11 cellular contexts compared by ENCODE assay signal in genomic region chr7:13017325-13017853, GRCh38.
A peak's percentile ranks its signal among the peaks of the same experiment; 100 is the strongest.
DNase-seq lines count a peak whose midpoint lies in the region; ATAC-seq, FAIRE-seq and TF ChIP-seq lines count a peak whose summit lies in the region.
"Had no signal": no experiment of that assay in that cellular context is flagged by ENCODE, and none has a peak within 500 bp of the region (broad histone marks: within the 10 kb centered on the region; RNA-seq: fewer than 3 reads in every experiment).

No MANE protein-coding gene starts in this region.

- no peaks in the 10 kb centered on the region for H3K9me1 ChIP-seq in K562 (ENCODE audit: control insufficient read depth, insufficient read depth, low read length)

- no peaks in the 10 kb centered on the region for H3K4me1 ChIP-seq in K562 (replicated peaks in 1 of 2; ENCODE audit: control insufficient read depth in 2 of 2, insufficient read depth in 2 of 2, low read length in 2 of 2)
- H3K4me1 ChIP-seq in iPS-20b (ENCODE audit: insufficient read depth, low read length), result peaks cover 26% of the 10 kb centered on the region
- H3K4me1 ChIP-seq in transverse colon, result peaks cover 0 to 11% (median 4%) of the 10 kb centered on the region in 4 donors
- H3K4me1 ChIP-seq: prostate gland had no signal

- no peaks in the 10 kb centered on the region for H3K36me3 ChIP-seq in K562 (ENCODE audit: control insufficient read depth, insufficient read depth, low read length)
- no peaks in the 10 kb centered on the region for H3K36me3 ChIP-seq in iPS-20b (ENCODE audit: insufficient read depth, low read depth, low read length)
- H3K36me3 ChIP-seq in transverse colon, result no peaks in the 10 kb centered on the region
- H3K36me3 ChIP-seq: prostate gland had no signal

- H3K9ac ChIP-seq in K562 (ENCODE audit: insufficient read depth in 1 of 2, low read depth in 2 of 2, low read length in 2 of 2), result no peak overlapping the region
- H3K9ac ChIP-seq in iPS-20b (ENCODE audit: low read depth, low read length), result peak overlapping the region; percentile 39; the same call in 1 of the 2 replicates

- 0 out of 2 replicates have a peak overlapping the region, but pooled peaks have one; percentile 22 for H2AFZ ChIP-seq in K562 (ENCODE audit: low read depth, low read length)

- no peaks in the 10 kb centered on the region for H3K79me2 ChIP-seq in K562 (ENCODE audit: control insufficient read depth, insufficient read depth, low read length)

- no peak for TF ChIP-seq EP300 in K562 (IDR thresholded peaks at IDR 0.05; ENCODE audit: low read length)
- no peak for TF ChIP-seq EP300 in transverse colon (IDR thresholded peaks at IDR 0.05; ENCODE audit: low read depth)

- no peak overlapping the region for H3K4me2 ChIP-seq in K562 (ENCODE audit: insufficient read depth, low read length)

- intact Hi-C loops in K562 (cut with micrococcal nuclease), result no loop called here
- intact Hi-C loops in transverse colon (cut with DNase I; ENCODE audit: low total_unique reads), result no loop called here

- ATAC-seq in K562 (no peak; the same call in 2 of the 3 replicates), GM19351 (IDR thresholded peaks at IDR 0.05; ENCODE audit: unreplicated experiment) (no peak)

- no peak overlapping the region for H3K4me3 ChIP-seq in K562
- peak overlapping the region; percentile 29 for H3K4me3 ChIP-seq in iPS-20b (ENCODE audit: low read length)
- H3K4me3 ChIP-seq in transverse colon, result no peak overlapping the region
- H3K4me3 ChIP-seq: prostate gland had no signal

- FAIRE-seq in K562 (lab: Jason Lieb, UNC), result peak; percentile 70
- FAIRE-seq: GM12891 had no signal

- H3K27me3 ChIP-seq in K562 (ENCODE audit: control insufficient read depth in 2 of 2, insufficient read depth in 2 of 2, low read length in 2 of 2) (no peaks in the 10 kb centered on the region), iPS-20b (ENCODE audit: insufficient read depth, low read length) (no peaks in the 10 kb centered on the region), transverse colon (no peaks in the 10 kb centered on the region)

- TF ChIP-seq CTCF in K562 (IDR thresholded peaks at IDR 0.05 in 2 of 3, conservative IDR thresholded peaks at IDR 0.05 in 1 of 3; ENCODE audit: insufficient read depth in 2 of 3, low read depth in 1 of 3, low read length in 3 of 3), result no peak
- no peak for TF ChIP-seq CTCF in transverse colon (IDR thresholded peaks at IDR 0.05)

- no peak for TF ChIP-seq RAD21 in K562 (CRISPR knock-in tag; conservative IDR thresholded peaks at IDR 0.05 in 1 of 2, IDR thresholded peaks at IDR 0.05 in 1 of 2)

- in situ Hi-C loops in K562 (cut with MboI), result no loop called here
- in situ Hi-C loops in transverse colon (cut with MboI; ENCODE audit: low pct_ligation_motif_present in 1 of 4, low pct_unique_long_range_greater_than_20kb in 1 of 4, low sequenced_read_pairs in 3 of 4), result no loop called here
- in situ Hi-C loops in G401 (cut with HindIII; ENCODE audit: low sequenced_read_pairs), result no loop called here

- WGBS in K562 (ENCODE audit: insufficient coverage, low coverage, missing lambda C conversion rate), result 50% methylated on average over 4 of the region's 4 CpGs
- 34 to 40% methylated on average over 2 to 4 of the region's 4 CpGs for WGBS in transverse colon (ENCODE audit: low coverage in 1 of 2), 2 donors

- H3K27ac ChIP-seq in K562 (ENCODE audit: extremely low read depth, low read depth, low read length) (no peak overlapping the region), iPS-20b (ENCODE audit: low read length) (no peak overlapping the region), transverse colon (peak overlapping the region; percentile 9 to 57 (median 20))
- H3K27ac ChIP-seq: prostate gland had no signal

- H3K9me3 ChIP-seq in K562 (replicated peaks; ENCODE audit: control insufficient read depth, insufficient read depth, low read depth, low read length) (no peaks in the 10 kb centered on the region), iPS-20b (ENCODE audit: insufficient read depth, low read depth, low read length) (no peaks in the 10 kb centered on the region), transverse colon (no peaks in the 10 kb centered on the region)
- H3K9me3 ChIP-seq: prostate gland had no signal

- TF ChIP-seq POLR2A in K562 (conservative IDR thresholded peaks at IDR 0.05) (no peak), transverse colon (IDR thresholded peaks at IDR 0.05) (no peak)

- POLR2A ChIA-PET in K562 (lab: Yijun Ruan, JAX), result interaction anchor here (1.6 kb wide), 1 partner anchor 11 kb away, joined by 4 read pairs; no protein-coding TSS in a partner anchor

- CTCF ChIA-PET in K562 (lab: Yijun Ruan, JAX; ENCODE audit: low intra/inter-chr PET ratio), result no interaction called here

- peak; percentile 2 for DNase-seq in NCI-H146 (lab: John Stamatoyannopoulos, UW)
- no peak for DNase-seq in NCI-H146 treated with DMSO at 0.1 percent for 48 hours (lab: John Stamatoyannopoulos, UW; ENCODE audit: unreplicated experiment)
- peak in 1 of 4 experiments; percentile 5 for DNase-seq in K562 (ENCODE audit: extremely low read depth in 1 of 4, low spot score in 3 of 4)
- no peak for DNase-seq in transverse colon
- DNase-seq in RPMI8226, result no peak
- no peak for DNase-seq in G401 (ENCODE audit: low spot score)
- DNase-seq: NCI-H1105 had no signal

- H4K20me1 ChIP-seq in K562 (replicated peaks; ENCODE audit: control insufficient read depth, insufficient read depth, low read length), result no peaks in the 10 kb centered on the region

- no TSS peak for BruUV-seq in K562 (replicated peaks; lab: Mats Ljungman, UMichigan)

TF ChIP-seq in K562, 482 proteins besides CTCF, POLR2A, EP300 and RAD21:
- 0 out of 2 replicates have a peak, but pooled peaks have one; percentile 12 for TF ChIP-seq JUND (IDR thresholded peaks at IDR 0.05; ENCODE audit: borderline replicate concordance, low read depth, low read length)
- peak; percentile 11; the same call in 1 of the 3 replicates for TF ChIP-seq JUND (tag; IDR thresholded peaks at IDR 0.05; ENCODE audit: borderline replicate concordance, low read depth, low read length)
- no peak for TF ChIP-seq NFE2L1 (tag; IDR thresholded peaks at IDR 0.05; ENCODE audit: borderline replicate concordance, low read depth)
- TF ChIP-seq KDM1A (IDR thresholded peaks at IDR 0.05), result peak; percentile 53 to 78; a peak in 3 of 4 replicates
- TF ChIP-seq FOSL1 (tag; conservative IDR thresholded peaks at IDR 0.05), result 0 out of 2 replicates have a peak, but pooled peaks have one; percentile 37
- no peak for TF ChIP-seq GABPB1 (CRISPR knock-in tag; IDR thresholded peaks at IDR 0.05)

Comparison
In these comparisons a context has a peak if more than half of its experiments do, and no peak if none do; other contexts are left out.
1. H3K27ac ChIP-seq: peak in transverse colon (4 of 4); none in K562 (single experiment) and iPS-20b (single experiment).